In genomic region chr4:140267576-140267975, GRCh38 we compare ENCODE assay signal across 22 cellular contexts.
DNase-seq lines count a peak whose midpoint lies in the region; ATAC-seq, FAIRE-seq and TF ChIP-seq lines count a peak whose summit lies in the region.
"Had no signal": no experiment of that assay in that cellular context is flagged by ENCODE, and none has a peak within 500 bp of the region (broad histone marks: within the 10 kb centered on the region; RNA-seq: fewer than 3 reads in every experiment).

No MANE protein-coding gene starts in this region.

- H3K27ac Mint-ChIP-seq in activated naive CD4-positive, alpha-beta T cell treated with anti-CD3 and anti-CD28 coated beads for 36 hours = no peak overlapping the region
- H3K27ac Mint-ChIP-seq: activated naive CD4-positive, alpha-beta T cell treated with anti-CD3 and anti-CD28 coated beads, Interleukin-2, amount 50 U/mL, for 72 hours; stimulated activated naive B cell treated with anti-CD40 and anti-IgM and Interleukin-4, amounts not matched to agents 10 μg/mL and 1 μg/mL and 100 μg/mL, for 72 hours had no signal

- H4K20me1 ChIP-seq in HepG2 (ENCODE audit: insufficient read depth, low read length) = no peaks in the 10 kb centered on the region

- no peak overlapping the region for H3K9ac ChIP-seq in HepG2 (ENCODE audit: insufficient read depth, low read depth, low read length)

- H3K79me2 ChIP-seq in HepG2 (ENCODE audit: insufficient read depth, low read length) = no peaks in the 10 kb centered on the region

- in situ Hi-C loops in brain microvascular endothelial cell (cut with HindIII; ENCODE audit: low pct_ligation_motif_present, low sequenced_read_pairs) (no loop called here), HepG2 (cut with HindIII; ENCODE audit: extremely low pct_ligation_motif_present, low pct_unique_long_range_greater_than_20kb) (no loop called here)

- WGBS in heart left ventricle, 4 donors = 49 to 63% (median 62%) methylated on average over 14 of the region's 14 CpGs
- 54% methylated on average over 11 of the region's 14 CpGs for WGBS in HepG2 (ENCODE audit: low lambda C conversion rate)

- H3K4me1 ChIP-seq in heart left ventricle (peaks cover 0 to 6% (median 0%) of the 10 kb centered on the region in 12 donors), HepG2 (ENCODE audit: insufficient read depth, low read length) (peaks cover 10% of the 10 kb centered on the region; the same call in 1 of the 2 replicates)
- H3K4me1 ChIP-seq: foreskin keratinocyte, tibial nerve had no signal

- no peaks in the 10 kb centered on the region for H3K9me3 ChIP-seq in heart left ventricle
- H3K9me3 ChIP-seq in HepG2 (ENCODE audit: low read length) = no peaks in the 10 kb centered on the region
- H3K9me3 ChIP-seq: mucosa of descending colon, tibial nerve had no signal

- POLR2A ChIA-PET in HepG2 (lab: Yijun Ruan, JAX) = no interaction called here

- FAIRE-seq in HepG2 (lab: Jason Lieb, UNC) (no peak), urothelium cell line (lab: Jason Lieb, UNC) (no peak)

- H3K4me1 Mint-ChIP-seq in activated naive CD4-positive, alpha-beta T cell treated with anti-CD3 and anti-CD28 coated beads for 36 hours (ENCODE audit: low read depth) = no peaks in the 10 kb centered on the region
- no peaks in the 10 kb centered on the region for H3K4me1 Mint-ChIP-seq in activated T-cell treated with anti-CD3 and anti-CD28 coated beads, Interleukin-2, amount 50 U/mL, for 4 hours (ENCODE audit: low read depth)

- no peak overlapping the region for H3K4me3 Mint-ChIP-seq in activated naive CD4-positive, alpha-beta T cell treated with anti-CD3 and anti-CD28 coated beads for 36 hours
- no peak overlapping the region for H3K4me3 Mint-ChIP-seq in activated T-cell treated with anti-CD3 and anti-CD28 coated beads, Interleukin-2, amount 50 U/mL, for 4 hours
- H3K4me3 Mint-ChIP-seq: stimulated activated naive B cell treated with anti-CD40 and anti-IgM and Interleukin-4, amounts not matched to agents 10 μg/mL and 1 μg/mL and 100 μg/mL, for 72 hours had no signal

- peaks cover 3% of the 10 kb centered on the region for H3K27me3 Mint-ChIP-seq in activated naive CD4-positive, alpha-beta T cell treated with anti-CD3 and anti-CD28 coated beads for 36 hours (ENCODE audit: low read depth)
- H3K27me3 Mint-ChIP-seq in activated T-cell treated with anti-CD3 and anti-CD28 coated beads, Interleukin-2, amount 50 U/mL, for 4 hours (ENCODE audit: low read depth) = peaks cover 5% of the 10 kb centered on the region

- no peak for TF ChIP-seq EP300 in HepG2 (IDR thresholded peaks at IDR 0.05; ENCODE audit: low read depth in 2 of 2, low read length in 2 of 2)
- no peak for TF ChIP-seq EP300 in HepG2 (CRISPR knock-in tag; IDR thresholded peaks at IDR 0.05; ENCODE audit: borderline replicate concordance)

- no TSS peak for BruUV-seq in HepG2 (replicated peaks; lab: Mats Ljungman, UMichigan)

- peak overlapping the region; percentile 53 for H3K4me2 ChIP-seq in HepG2 (ENCODE audit: low read depth, low read length)

- no peak for TF ChIP-seq RAD21 in HepG2 (CRISPR knock-in tag; IDR thresholded peaks at IDR 0.05)

- H3K4me3 ChIP-seq in heart left ventricle = peak overlapping the region in 2 of 12 donors; percentile 4 to 5
- no peak overlapping the region for H3K4me3 ChIP-seq in brain microvascular endothelial cell (ENCODE audit: low read depth, low read length)
- H3K4me3 ChIP-seq in HepG2 (replicated peaks in 1 of 3; ENCODE audit: insufficient read depth in 1 of 3, low read depth in 2 of 3, low read length in 3 of 3) = peak overlapping the region in 1 of 3 experiments; percentile 23; a peak in 1 of 6 replicates
- H3K4me3 ChIP-seq: mucosa of descending colon, tibial nerve had no signal

- H3K27ac ChIP-seq in heart left ventricle (no peak overlapping the region), brain microvascular endothelial cell (peak overlapping the region; percentile 28), HepG2 (ENCODE audit: extremely low read length, insufficient read depth, low read length) (no peak overlapping the region)
- H3K27ac ChIP-seq: epithelial cell of prostate, foreskin keratinocyte, tibial nerve had no signal

- no peaks in the 10 kb centered on the region for H3K9me3 Mint-ChIP-seq in activated naive CD4-positive, alpha-beta T cell treated with anti-CD3 and anti-CD28 coated beads for 36 hours
- no peaks in the 10 kb centered on the region for H3K9me3 Mint-ChIP-seq in activated T-cell treated with anti-CD3 and anti-CD28 coated beads, Interleukin-2, amount 50 U/mL, for 4 hours
- H3K9me3 Mint-ChIP-seq: activated naive CD4-positive, alpha-beta T cell treated with anti-CD3 and anti-CD28 coated beads, Interleukin-2, amount 50 U/mL, for 72 hours; stimulated activated naive B cell treated with anti-CD40 and anti-IgM and Interleukin-4, amounts not matched to agents 10 μg/mL and 1 μg/mL and 100 μg/mL, for 72 hours had no signal

- TF ChIP-seq POLR2A in heart left ventricle (IDR thresholded peaks at IDR 0.05) (no peak), HepG2 (IDR thresholded peaks at IDR 0.05; ENCODE audit: insufficient read depth in 1 of 2, low read depth in 2 of 2, low read length in 2 of 2) (no peak)

- DNase-seq in heart left ventricle (peak in 1 of 5 donors; percentile 35), cardiac septum (ENCODE audit: low spot score) (no peak), brain microvascular endothelial cell (no peak), HepG2 (ENCODE audit: low spot score) (no peak), urothelium cell line (ENCODE audit: low spot score) (peak; percentile 51), COR-L47 (lab: John Stamatoyannopoulos, UW) (no peak)
- DNase-seq in activated naive CD4-positive, alpha-beta T cell treated with anti-CD3 and anti-CD28 coated beads for 36 hours = no peak
- DNase-seq in activated T-cell treated with anti-CD3 and anti-CD28 coated beads, Interleukin-2, amount 50 U/mL, for 4 hours = no peak
- DNase-seq: 8988T; GF-D8; MM.1S; mucosa of descending colon; NCI-H1694; NCI-H2227 treated with DMSO at 0.1 percent for 48 hours; NCI-H774; stimulated activated naive B cell treated with anti-CD40 and anti-IgM and Interleukin-4, amounts not matched to agents 10 μg/mL and 1 μg/mL and 100 μg/mL, for 72 hours had no signal

- H3K36me3 ChIP-seq in heart left ventricle (no peaks in the 10 kb centered on the region), brain microvascular endothelial cell (replicated peaks) (no peaks in the 10 kb centered on the region), HepG2 (replicated peaks in 1 of 2; ENCODE audit: control insufficient read depth in 1 of 2, insufficient read depth in 2 of 2, low read length in 2 of 2) (no peaks in the 10 kb centered on the region)
- H3K36me3 ChIP-seq: tibial nerve had no signal

- CTCF ChIA-PET in HepG2 (lab: Yijun Ruan, JAX; ENCODE audit: low intra/inter-chr PET ratio, low total read pairs) = no interaction called here
- CTCF ChIA-PET in activated naive CD4-positive, alpha-beta T cell treated with anti-CD3 and anti-CD28 coated beads for 36 hours (lab: Charles Lee) = interaction anchor here (0.6 kb wide), 1 partner anchor 1210 kb away, joined by 3 read pairs; no protein-coding TSS in a partner anchor

- no peak overlapping the region for H2AFZ ChIP-seq in HepG2 (ENCODE audit: low read length)

- no peaks in the 10 kb centered on the region for H3K36me3 Mint-ChIP-seq in activated naive CD4-positive, alpha-beta T cell treated with anti-CD3 and anti-CD28 coated beads for 36 hours (ENCODE audit: low read depth)
- no peaks in the 10 kb centered on the region for H3K36me3 Mint-ChIP-seq in activated T-cell treated with anti-CD3 and anti-CD28 coated beads, Interleukin-2, amount 50 U/mL, for 4 hours (ENCODE audit: insufficient read depth)
- H3K36me3 Mint-ChIP-seq: activated naive CD4-positive, alpha-beta T cell treated with anti-CD3 and anti-CD28 coated beads, Interleukin-2, amount 50 U/mL, for 72 hours; stimulated activated naive B cell treated with anti-CD40 and anti-IgM and Interleukin-4, amounts not matched to agents 10 μg/mL and 1 μg/mL and 100 μg/mL, for 72 hours had no signal

- TF ChIP-seq CTCF in heart left ventricle (IDR thresholded peaks at IDR 0.05) (no peak), brain microvascular endothelial cell (IDR thresholded peaks at IDR 0.05; ENCODE audit: low read depth, low read length, missing control alignments) (no peak), HepG2 (CRISPR knock-in tag; IDR thresholded peaks at IDR 0.05) (no peak)

- ATAC-seq in heart left ventricle = peak in 3 of 4 donors; percentile 28 to 72 (median 42)
- peak; percentile 70 for ATAC-seq in HepG2
- no peak for ATAC-seq in activated T-cell treated with anti-CD3 and anti-CD28 coated beads, Interleukin-2, amount 50 U/mL, for 4 hours
- ATAC-seq: activated CD4-positive, CD25-positive, alpha-beta regulatory T cell treated with anti-CD3 and anti-CD28 coated beads, Interleukin-2, amount 50 U/mL, for 24 hours; mucosa of descending colon; sciatic nerve; stimulated activated naive B cell treated with anti-CD40 and anti-IgM and Interleukin-4, amounts not matched to agents 10 μg/mL and 1 μg/mL and 100 μg/mL, for 72 hours had no signal

- intact Hi-C loops in heart left ventricle (cut with DNase I) = loop anchor here in 1 of 10 donors (10.0 kb wide), 1 partner anchor 57 kb away; no protein-coding TSS in a partner anchor
- intact Hi-C loops in cardiac septum (cut with DNase I) = no loop called here
- intact Hi-C loops in HepG2 (cut with micrococcal nuclease; ENCODE audit: unreplicated experiment) = no loop called here
- intact Hi-C loops in activated naive CD4-positive, alpha-beta T cell treated with anti-CD3 and anti-CD28 coated beads for 36 hours (cut with micrococcal nuclease) = no loop called here

- H3K27me3 ChIP-seq in heart left ventricle (no peaks in the 10 kb centered on the region), brain microvascular endothelial cell (replicated peaks) (no peaks in the 10 kb centered on the region), HepG2 (ENCODE audit: control insufficient read depth in 1 of 2, insufficient read depth in 2 of 2, low read length in 2 of 2) (peaks cover 0 to 13% of the 10 kb centered on the region in 2 experiments; a peak in 2 of 5 replicates)
- H3K27me3 ChIP-seq: foreskin keratinocyte, tibial nerve had no signal

TF ChIP-seq in HepG2, 621 proteins besides CTCF, POLR2A, EP300 and RAD21:
- TF ChIP-seq FOXA3 (CRISPR knock-in tag; IDR thresholded peaks at IDR 0.05) (no peak), RBM39 (IDR thresholded peaks at IDR 0.05; ENCODE audit: low read depth, low read length, poor library complexity, severe bottlenecking) (no peak)

Comparison
In these comparisons a context has a peak if more than half of its experiments do, and no peak if none do; other contexts are left out.
1. ATAC-seq: peak in heart left ventricle (3 of 4) and HepG2 (single experiment); none in activated T-cell treated with anti-CD3 and anti-CD28 coated beads, Interleukin-2, amount 50 U/mL, for 4 hours (0 of 2).